Comparison of ENCODE assay signal across 17 cellular contexts in the genomic region with DNA sequence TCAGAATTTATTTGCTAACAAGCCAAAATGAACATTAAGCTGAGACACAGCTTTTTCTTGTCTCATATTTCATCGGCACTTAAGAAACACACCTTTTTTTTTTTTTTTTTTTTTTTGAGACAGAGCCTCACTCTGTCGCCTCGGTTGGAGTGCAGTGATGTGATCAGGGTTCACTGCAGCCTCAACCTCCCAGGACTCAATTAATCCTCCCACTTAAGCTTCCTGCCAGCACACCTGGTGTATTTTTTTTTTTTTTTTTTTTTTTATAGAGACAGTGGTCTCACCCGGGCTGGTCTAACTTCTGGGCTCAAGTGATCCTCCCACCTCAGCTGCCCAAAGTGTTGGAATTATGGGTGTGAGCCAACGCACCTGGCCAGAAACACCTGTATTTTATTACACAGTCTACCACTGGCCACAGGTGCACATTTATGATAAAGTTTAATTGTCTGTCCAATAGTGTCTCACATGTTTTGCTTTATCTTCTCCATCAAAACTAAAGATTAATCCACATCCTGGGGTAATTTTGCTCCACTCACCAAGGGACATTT.
"Had no signal": no experiment of that assay in that cellular context is flagged by ENCODE, and none has a peak within 500 bp of the region (broad histone marks: within the 10 kb centered on the region; RNA-seq: fewer than 3 reads in every experiment).

No MANE protein-coding gene starts in this region.

- ATAC-seq: activated CD8-positive, alpha-beta T cell treated with anti-CD3 and anti-CD28 coated beads, Interleukin-2, amount 10 ng/mL, durations not matched to agents 7 days and 5 days; body of pancreas; naive thymus-derived CD4-positive, alpha-beta T cell; stimulated activated naive CD8-positive, alpha-beta T cell treated with anti-CD3 and anti-CD28 coated beads, Interleukin-15, amount 100 ng/mL, for 72 hours had no signal

- H3K27me3 Mint-ChIP-seq: activated naive CD4-positive, alpha-beta T cell treated with anti-CD3 and anti-CD28 coated beads, Interleukin-2, amount 50 U/mL, for 24 hours; naive thymus-derived CD4-positive, alpha-beta T cell; stimulated activated naive CD8-positive, alpha-beta T cell treated with anti-CD3 and anti-CD28 coated beads, Interleukin-15, amount 100 ng/mL, for 72 hours had no signal

- H3K9me3 Mint-ChIP-seq: activated naive CD4-positive, alpha-beta T cell treated with anti-CD3 and anti-CD28 coated beads, Interleukin-2, amount 50 U/mL, for 24 hours; activated T-helper 2 cell treated with anti-CD3 and anti-CD28 coated beads, Interferon-gamma antibody, Interleukin-2, Interleukin-4, amounts not matched to agents 10 μg/mL and 5 μg/mL and 100 μg/mL, durations not matched to agents 14 hours and 24 hours and 36 hours; naive thymus-derived CD4-positive, alpha-beta T cell; stimulated activated naive CD8-positive, alpha-beta T cell treated with anti-CD3 and anti-CD28 coated beads, Interleukin-15, amount 100 ng/mL, for 72 hours had no signal

- DNase-seq: activated CD4-positive, alpha-beta T cell treated with anti-CD3 and anti-CD28 coated beads for 4 hours; activated CD8-positive, alpha-beta T cell treated with anti-CD3 and anti-CD28 coated beads, Interleukin-2, amount 10 ng/mL, durations not matched to agents 7 days and 5 days; amniotic stem cell; body of pancreas; central memory CD4-positive, alpha-beta T cell; cortex of kidney; effector CD8-positive, alpha-beta T cell; midbrain; naive thymus-derived CD4-positive, alpha-beta T cell; stimulated activated CD4-positive, alpha-beta T cell treated with anti-CD3 and anti-CD28 coated beads, Interleukin-15, amount 100 ng/mL, for 24 hours; stimulated activated CD4-positive, alpha-beta T cell treated with anti-CD3 and anti-CD28 coated beads, Interleukin-4, amount 100 ng/mL, for 24 hours; stimulated activated naive CD8-positive, alpha-beta T cell treated with anti-CD3 and anti-CD28 coated beads, Interleukin-15, amount 100 ng/mL, for 72 hours; T1000; testis; WERI-Rb-1 had no signal

- H3K27ac Mint-ChIP-seq: activated CD8-positive, alpha-beta T cell treated with anti-CD3 and anti-CD28 coated beads, Interleukin-2, amount 10 ng/mL, durations not matched to agents 7 days and 5 days; activated naive CD4-positive, alpha-beta T cell treated with anti-CD3 and anti-CD28 coated beads, Interleukin-2, amount 50 U/mL, for 24 hours; activated T-helper 2 cell treated with anti-CD3 and anti-CD28 coated beads, Interferon-gamma antibody, Interleukin-2, Interleukin-4, amounts not matched to agents 10 μg/mL and 5 μg/mL and 100 μg/mL, durations not matched to agents 14 hours and 24 hours and 36 hours; naive thymus-derived CD4-positive, alpha-beta T cell; stimulated activated naive CD8-positive, alpha-beta T cell treated with anti-CD3 and anti-CD28 coated beads, Interleukin-15, amount 100 ng/mL, for 72 hours had no signal

- H3K4me3 Mint-ChIP-seq: activated CD8-positive, alpha-beta T cell treated with anti-CD3 and anti-CD28 coated beads, Interleukin-2, amount 10 ng/mL, durations not matched to agents 7 days and 5 days; activated naive CD4-positive, alpha-beta T cell treated with anti-CD3 and anti-CD28 coated beads, Interleukin-2, amount 50 U/mL, for 24 hours; naive thymus-derived CD4-positive, alpha-beta T cell; stimulated activated naive CD8-positive, alpha-beta T cell treated with anti-CD3 and anti-CD28 coated beads, Interleukin-15, amount 100 ng/mL, for 72 hours had no signal
